Comparison of ENCODE assay signal across 16 cellular contexts in genomic region chr6:113907107-113907506, GRCh38.
"Had no signal": no experiment of that assay in that cellular context is flagged by ENCODE, and none has a peak within 500 bp of the region (broad histone marks: within the 10 kb centered on the region; RNA-seq: fewer than 3 reads in every experiment).

No MANE protein-coding gene starts in this region.

- H3K36me3 ChIP-seq: esophagus muscularis mucosa, gastroesophageal sphincter, left ventricle myocardium inferior, neural progenitor cell, ovary, suprapubic skin, upper lobe of right lung had no signal

- H3K27ac ChIP-seq: esophagus muscularis mucosa, gastroesophageal sphincter, left ventricle myocardium inferior, neural progenitor cell, ovary, suprapubic skin, upper lobe of right lung, VCaP had no signal

- H3K9me3 Mint-ChIP-seq: activated CD8-positive, alpha-beta T cell treated with anti-CD3 and anti-CD28 coated beads for 36 hours; activated T-cell treated with anti-CD3 and anti-CD28 coated beads, Interleukin-2, amount 50 U/mL, for 72 hours; dendritic cell treated with granulocyte-macrophage colony-stimulating factor and Interleukin-4, amounts not matched to agents 40 ng/mL and 50 ng/mL, for 4 days had no signal

- DNase-seq: activated CD8-positive, alpha-beta memory T cell treated with anti-CD3 and anti-CD28 coated beads, Interleukin-2, amount 50 U/mL, for 4 hours; activated CD8-positive, alpha-beta T cell treated with anti-CD3 and anti-CD28 coated beads for 36 hours; activated T-cell treated with anti-CD3 and anti-CD28 coated beads, Interleukin-2, amount 50 U/mL, for 72 hours; central memory CD4-positive, alpha-beta T cell; left ventricle myocardium inferior; ovary; stimulated activated CD4-positive, alpha-beta T cell treated with anti-CD3 and anti-CD28 coated beads, Interleukin-12 subunit alpha, Interleukin-12 subunit beta, amount 100 ng/mL, for 4 hours; stimulated activated naive CD4-positive, alpha-beta T cell treated with Interleukin-2 at 50 U/mL for 16 hours; T1000; upper lobe of right lung had no signal

- ATAC-seq: activated CD8-positive, alpha-beta T cell treated with anti-CD3 and anti-CD28 coated beads for 36 hours; activated T-cell treated with anti-CD3 and anti-CD28 coated beads, Interleukin-2, amount 50 U/mL, for 72 hours; gastroesophageal sphincter; upper lobe of right lung had no signal

- H3K4me1 ChIP-seq: neural progenitor cell had no signal

- H3K4me3 ChIP-seq: esophagus muscularis mucosa, gastroesophageal sphincter, left ventricle myocardium inferior, neural progenitor cell, ovary, suprapubic skin, upper lobe of right lung had no signal

- H2AFZ ChIP-seq: neural progenitor cell had no signal

- H3K27me3 ChIP-seq: esophagus muscularis mucosa, gastroesophageal sphincter, neural progenitor cell, ovary, suprapubic skin, upper lobe of right lung had no signal

- H3K9me3 ChIP-seq: esophagus muscularis mucosa, gastroesophageal sphincter, left ventricle myocardium inferior, ovary, suprapubic skin, upper lobe of right lung had no signal

- H3K4me2 ChIP-seq: neural progenitor cell had no signal

- H3K27ac Mint-ChIP-seq: activated CD8-positive, alpha-beta T cell treated with anti-CD3 and anti-CD28 coated beads for 36 hours; activated T-cell treated with anti-CD3 and anti-CD28 coated beads, Interleukin-2, amount 50 U/mL, for 72 hours; dendritic cell treated with granulocyte-macrophage colony-stimulating factor and Interleukin-4, amounts not matched to agents 40 ng/mL and 50 ng/mL, for 4 days; neural progenitor cell had no signal

- H3K4me3 Mint-ChIP-seq: activated CD8-positive, alpha-beta T cell treated with anti-CD3 and anti-CD28 coated beads for 36 hours; activated T-cell treated with anti-CD3 and anti-CD28 coated beads, Interleukin-2, amount 50 U/mL, for 72 hours; dendritic cell treated with granulocyte-macrophage colony-stimulating factor and Interleukin-4, amounts not matched to agents 40 ng/mL and 50 ng/mL, for 4 days; neural progenitor cell had no signal
